In genomic region chr3:102083971-102084370, GRCh38 we compare ENCODE assay signal across 1 cellular context.
TF ChIP-seq lines count a peak whose summit lies in the region.

No MANE protein-coding gene starts in this region.

TF ChIP-seq in SK-N-SH treated with all-trans-retinoic acid at 6 μM for 48 hours, 23 proteins besides CTCF, POLR2A, EP300 and RAD21 (continued from another document):
- TF ChIP-seq TSHZ2 (CRISPR knock-in tag; IDR thresholded peaks at IDR 0.05): no peak
- TF ChIP-seq CREB5 (CRISPR knock-in tag; IDR thresholded peaks at IDR 0.05; ENCODE audit: low read depth): no peak
- peak; percentile 88 for TF ChIP-seq ISL1 (CRISPR knock-in tag; IDR thresholded peaks at IDR 0.05)
- TF ChIP-seq ARNTL (CRISPR knock-in tag; IDR thresholded peaks at IDR 0.05; ENCODE audit: borderline replicate concordance, low read depth): no peak
